Comparison of ENCODE assay signal across 1 cellular context in the genomic region with DNA sequence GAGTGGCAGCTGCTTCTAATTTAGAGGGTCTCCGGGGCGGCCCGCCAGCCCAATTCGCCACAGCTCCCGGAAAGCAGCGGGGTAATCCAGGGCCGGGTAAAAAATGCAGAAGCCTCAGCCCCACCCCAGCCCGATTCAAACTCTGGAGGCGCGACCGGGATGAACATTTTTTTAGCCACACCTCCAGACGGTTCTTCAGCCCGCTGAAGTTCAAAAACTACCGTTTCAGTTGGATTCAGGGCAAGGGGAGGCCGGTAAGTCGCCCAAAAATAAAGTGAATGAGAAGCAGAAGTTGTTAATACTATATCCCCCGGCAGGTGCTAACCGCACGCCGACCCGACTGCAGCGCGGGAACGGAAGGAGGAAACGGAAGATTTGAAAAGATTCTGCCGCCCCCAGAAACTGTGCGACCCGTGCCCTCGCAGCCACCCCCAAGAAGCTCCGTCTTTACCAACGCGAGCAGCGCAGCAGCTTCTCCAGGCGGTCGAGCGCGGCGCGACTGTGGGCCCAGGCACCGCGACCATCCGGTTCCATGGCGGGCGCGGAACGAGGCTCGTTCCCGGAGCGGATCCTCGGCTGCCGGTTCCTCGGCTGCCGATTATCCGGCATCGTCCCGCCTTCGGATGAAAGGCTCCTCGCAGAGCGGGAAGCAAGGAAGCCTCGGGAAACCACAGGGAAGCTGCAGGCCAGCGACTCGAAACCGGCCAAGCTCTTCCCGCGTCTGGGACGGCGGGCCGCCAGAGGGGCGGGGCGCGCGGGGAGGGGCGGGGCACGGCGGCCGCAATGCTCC.
TF ChIP-seq lines count a peak whose summit lies in the region.

A gene (minus strand): TSS at position 723 of the 790 bp plus-strand sequence. CDS start 114 bp downstream, at position 609.

TF ChIP-seq in HEK293, 187 proteins besides CTCF, POLR2A, EP300 and RAD21 (continued from another document and continues in another):
- TF ChIP-seq, protein P1, sequence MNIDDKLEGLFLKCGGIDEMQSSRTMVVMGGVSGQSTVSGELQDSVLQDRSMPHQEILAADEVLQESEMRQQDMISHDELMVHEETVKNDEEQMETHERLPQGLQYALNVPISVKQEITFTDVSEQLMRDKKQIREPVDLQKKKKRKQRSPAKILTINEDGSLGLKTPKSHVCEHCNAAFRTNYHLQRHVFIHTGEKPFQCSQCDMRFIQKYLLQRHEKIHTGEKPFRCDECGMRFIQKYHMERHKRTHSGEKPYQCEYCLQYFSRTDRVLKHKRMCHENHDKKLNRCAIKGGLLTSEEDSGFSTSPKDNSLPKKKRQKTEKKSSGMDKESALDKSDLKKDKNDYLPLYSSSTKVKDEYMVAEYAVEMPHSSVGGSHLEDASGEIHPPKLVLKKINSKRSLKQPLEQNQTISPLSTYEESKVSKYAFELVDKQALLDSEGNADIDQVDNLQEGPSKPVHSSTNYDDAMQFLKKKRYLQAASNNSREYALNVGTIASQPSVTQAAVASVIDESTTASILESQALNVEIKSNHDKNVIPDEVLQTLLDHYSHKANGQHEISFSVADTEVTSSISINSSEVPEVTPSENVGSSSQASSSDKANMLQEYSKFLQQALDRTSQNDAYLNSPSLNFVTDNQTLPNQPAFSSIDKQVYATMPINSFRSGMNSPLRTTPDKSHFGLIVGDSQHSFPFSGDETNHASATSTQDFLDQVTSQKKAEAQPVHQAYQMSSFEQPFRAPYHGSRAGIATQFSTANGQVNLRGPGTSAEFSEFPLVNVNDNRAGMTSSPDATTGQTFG (tag by site-specific recombination; IDR thresholded peaks at IDR 0.05; ENCODE audit: borderline replicate concordance): no peak
- TF ChIP-seq ZNF169 (tag by site-specific recombination; IDR thresholded peaks at IDR 0.05) (no peak), ZNF777 (tag by site-specific recombination; IDR thresholded peaks at IDR 0.05; ENCODE audit: borderline replicate concordance) (no peak), ZNF10 (tag by site-specific recombination; IDR thresholded peaks at IDR 0.05) (no peak), WT1 (tag by site-specific recombination; IDR thresholded peaks at IDR 0.05) (no peak), ZNF24 (tag by site-specific recombination; IDR thresholded peaks at IDR 0.05) (no peak), ZNF571 (tag by site-specific recombination; IDR thresholded peaks at IDR 0.05) (no peak), ZNF660 (tag by site-specific recombination; IDR thresholded peaks at IDR 0.05) (no peak), ZNF501 (tag by site-specific recombination; IDR thresholded peaks at IDR 0.05) (peak; percentile 84), ZNF311 (tag by site-specific recombination; IDR thresholded peaks at IDR 0.05; ENCODE audit: borderline replicate concordance) (no peak), ZBTB7A (tag by site-specific recombination; IDR thresholded peaks at IDR 0.05; ENCODE audit: low read depth) (no peak; the same call in 1 of the 2 replicates), ZNF121 (tag by site-specific recombination; IDR thresholded peaks at IDR 0.05) (no peak), GLI2 (tag by site-specific recombination; IDR thresholded peaks at IDR 0.05; ENCODE audit: borderline replicate concordance, low read depth) (no peak), ZNF140 (tag by site-specific recombination; IDR thresholded peaks at IDR 0.05) (no peak), ZEB2 (tag by site-specific recombination; IDR thresholded peaks at IDR 0.05) (peak; percentile 81), ZNF112 (tag by site-specific recombination; IDR thresholded peaks at IDR 0.05) (no peak), ZNF843 (tag by site-specific recombination; IDR thresholded peaks at IDR 0.05) (no peak), KLF16 (tag by site-specific recombination; IDR thresholded peaks at IDR 0.05) (no peak), GLIS1 (tag by site-specific recombination; IDR thresholded peaks at IDR 0.05) (no peak), ZNF585B (tag by site-specific recombination; IDR thresholded peaks at IDR 0.05) (no peak), HOXC10 (CRISPR knock-in tag; IDR thresholded peaks at IDR 0.05) (no peak), SALL2 (tag by site-specific recombination; IDR thresholded peaks at IDR 0.05; ENCODE audit: borderline replicate concordance) (no peak), FEZF1 (tag by site-specific recombination; IDR thresholded peaks at IDR 0.05) (no peak), MZF1 (tag by site-specific recombination; IDR thresholded peaks at IDR 0.05; ENCODE audit: borderline replicate concordance) (no peak), ZNF555 (tag by site-specific recombination; conservative IDR thresholded peaks at IDR 0.05) (no peak), ZNF785 (tag by site-specific recombination; IDR thresholded peaks at IDR 0.05) (no peak), ZNF394 (tag by site-specific recombination; IDR thresholded peaks at IDR 0.05; ENCODE audit: borderline replicate concordance) (peak; percentile 87; the same call in 1 of the 2 replicates), BCL11A (tag by site-specific recombination; IDR thresholded peaks at IDR 0.05; ENCODE audit: low read depth) (no peak)
- TF ChIP-seq, protein P2, sequence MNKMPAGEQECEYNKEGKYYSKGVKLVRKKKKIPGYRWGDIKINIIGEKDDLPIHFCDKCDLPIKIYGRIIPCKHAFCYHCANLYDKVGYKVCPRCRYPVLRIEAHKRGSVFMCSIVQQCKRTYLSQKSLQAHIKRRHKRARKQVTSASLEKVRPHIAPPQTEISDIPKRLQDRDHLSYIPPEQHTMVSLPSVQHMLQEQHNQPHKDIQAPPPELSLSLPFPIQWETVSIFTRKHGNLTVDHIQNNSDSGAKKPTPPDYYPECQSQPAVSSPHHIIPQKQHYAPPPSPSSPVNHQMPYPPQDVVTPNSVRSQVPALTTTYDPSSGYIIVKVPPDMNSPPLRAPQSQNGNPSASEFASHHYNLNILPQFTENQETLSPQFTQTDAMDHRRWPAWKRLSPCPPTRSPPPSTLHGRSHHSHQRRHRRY (tag by site-specific recombination; IDR thresholded peaks at IDR 0.05): no peak
- TF ChIP-seq, protein P3, sequence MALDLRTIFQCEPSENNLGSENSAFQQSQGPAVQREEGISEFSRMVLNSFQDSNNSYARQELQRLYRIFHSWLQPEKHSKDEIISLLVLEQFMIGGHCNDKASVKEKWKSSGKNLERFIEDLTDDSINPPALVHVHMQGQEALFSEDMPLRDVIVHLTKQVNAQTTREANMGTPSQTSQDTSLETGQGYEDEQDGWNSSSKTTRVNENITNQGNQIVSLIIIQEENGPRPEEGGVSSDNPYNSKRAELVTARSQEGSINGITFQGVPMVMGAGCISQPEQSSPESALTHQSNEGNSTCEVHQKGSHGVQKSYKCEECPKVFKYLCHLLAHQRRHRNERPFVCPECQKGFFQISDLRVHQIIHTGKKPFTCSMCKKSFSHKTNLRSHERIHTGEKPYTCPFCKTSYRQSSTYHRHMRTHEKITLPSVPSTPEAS (tag by site-specific recombination; IDR thresholded peaks at IDR 0.05): no peak
- TF ChIP-seq, protein P4, sequence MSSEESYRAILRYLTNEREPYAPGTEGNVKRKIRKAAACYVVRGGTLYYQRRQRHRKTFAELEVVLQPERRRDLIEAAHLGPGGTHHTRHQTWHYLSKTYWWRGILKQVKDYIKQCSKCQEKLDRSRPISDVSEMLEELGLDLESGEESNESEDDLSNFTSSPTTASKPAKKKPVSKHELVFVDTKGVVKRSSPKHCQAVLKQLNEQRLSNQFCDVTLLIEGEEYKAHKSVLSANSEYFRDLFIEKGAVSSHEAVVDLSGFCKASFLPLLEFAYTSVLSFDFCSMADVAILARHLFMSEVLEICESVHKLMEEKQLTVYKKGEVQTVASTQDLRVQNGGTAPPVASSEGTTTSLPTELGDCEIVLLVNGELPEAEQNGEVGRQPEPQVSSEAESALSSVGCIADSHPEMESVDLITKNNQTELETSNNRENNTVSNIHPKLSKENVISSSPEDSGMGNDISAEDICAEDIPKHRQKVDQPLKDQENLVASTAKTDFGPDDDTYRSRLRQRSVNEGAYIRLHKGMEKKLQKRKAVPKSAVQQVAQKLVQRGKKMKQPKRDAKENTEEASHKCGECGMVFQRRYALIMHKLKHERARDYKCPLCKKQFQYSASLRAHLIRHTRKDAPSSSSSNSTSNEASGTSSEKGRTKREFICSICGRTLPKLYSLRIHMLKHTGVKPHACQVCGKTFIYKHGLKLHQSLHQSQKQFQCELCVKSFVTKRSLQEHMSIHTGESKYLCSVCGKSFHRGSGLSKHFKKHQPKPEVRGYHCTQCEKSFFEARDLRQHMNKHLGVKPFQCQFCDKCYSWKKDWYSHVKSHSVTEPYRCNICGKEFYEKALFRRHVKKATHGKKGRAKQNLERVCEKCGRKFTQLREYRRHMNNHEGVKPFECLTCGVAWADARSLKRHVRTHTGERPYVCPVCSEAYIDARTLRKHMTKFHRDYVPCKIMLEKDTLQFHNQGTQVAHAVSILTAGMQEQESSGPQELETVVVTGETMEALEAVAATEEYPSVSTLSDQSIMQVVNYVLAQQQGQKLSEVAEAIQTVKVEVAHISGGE (tag by site-specific recombination; conservative IDR thresholded peaks at IDR 0.05; ENCODE audit: low read depth): peak; percentile 36; the same call in 1 of the 2 replicates
- TF ChIP-seq, protein P5, sequence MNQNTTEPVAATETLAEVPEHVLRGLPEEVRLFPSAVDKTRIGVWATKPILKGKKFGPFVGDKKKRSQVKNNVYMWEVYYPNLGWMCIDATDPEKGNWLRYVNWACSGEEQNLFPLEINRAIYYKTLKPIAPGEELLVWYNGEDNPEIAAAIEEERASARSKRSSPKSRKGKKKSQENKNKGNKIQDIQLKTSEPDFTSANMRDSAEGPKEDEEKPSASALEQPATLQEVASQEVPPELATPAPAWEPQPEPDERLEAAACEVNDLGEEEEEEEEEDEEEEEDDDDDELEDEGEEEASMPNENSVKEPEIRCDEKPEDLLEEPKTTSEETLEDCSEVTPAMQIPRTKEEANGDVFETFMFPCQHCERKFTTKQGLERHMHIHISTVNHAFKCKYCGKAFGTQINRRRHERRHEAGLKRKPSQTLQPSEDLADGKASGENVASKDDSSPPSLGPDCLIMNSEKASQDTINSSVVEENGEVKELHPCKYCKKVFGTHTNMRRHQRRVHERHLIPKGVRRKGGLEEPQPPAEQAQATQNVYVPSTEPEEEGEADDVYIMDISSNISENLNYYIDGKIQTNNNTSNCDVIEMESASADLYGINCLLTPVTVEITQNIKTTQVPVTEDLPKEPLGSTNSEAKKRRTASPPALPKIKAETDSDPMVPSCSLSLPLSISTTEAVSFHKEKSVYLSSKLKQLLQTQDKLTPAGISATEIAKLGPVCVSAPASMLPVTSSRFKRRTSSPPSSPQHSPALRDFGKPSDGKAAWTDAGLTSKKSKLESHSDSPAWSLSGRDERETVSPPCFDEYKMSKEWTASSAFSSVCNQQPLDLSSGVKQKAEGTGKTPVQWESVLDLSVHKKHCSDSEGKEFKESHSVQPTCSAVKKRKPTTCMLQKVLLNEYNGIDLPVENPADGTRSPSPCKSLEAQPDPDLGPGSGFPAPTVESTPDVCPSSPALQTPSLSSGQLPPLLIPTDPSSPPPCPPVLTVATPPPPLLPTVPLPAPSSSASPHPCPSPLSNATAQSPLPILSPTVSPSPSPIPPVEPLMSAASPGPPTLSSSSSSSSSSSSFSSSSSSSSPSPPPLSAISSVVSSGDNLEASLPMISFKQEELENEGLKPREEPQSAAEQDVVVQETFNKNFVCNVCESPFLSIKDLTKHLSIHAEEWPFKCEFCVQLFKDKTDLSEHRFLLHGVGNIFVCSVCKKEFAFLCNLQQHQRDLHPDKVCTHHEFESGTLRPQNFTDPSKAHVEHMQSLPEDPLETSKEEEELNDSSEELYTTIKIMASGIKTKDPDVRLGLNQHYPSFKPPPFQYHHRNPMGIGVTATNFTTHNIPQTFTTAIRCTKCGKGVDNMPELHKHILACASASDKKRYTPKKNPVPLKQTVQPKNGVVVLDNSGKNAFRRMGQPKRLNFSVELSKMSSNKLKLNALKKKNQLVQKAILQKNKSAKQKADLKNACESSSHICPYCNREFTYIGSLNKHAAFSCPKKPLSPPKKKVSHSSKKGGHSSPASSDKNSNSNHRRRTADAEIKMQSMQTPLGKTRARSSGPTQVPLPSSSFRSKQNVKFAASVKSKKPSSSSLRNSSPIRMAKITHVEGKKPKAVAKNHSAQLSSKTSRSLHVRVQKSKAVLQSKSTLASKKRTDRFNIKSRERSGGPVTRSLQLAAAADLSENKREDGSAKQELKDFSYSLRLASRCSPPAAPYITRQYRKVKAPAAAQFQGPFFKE (tag by site-specific recombination; IDR thresholded peaks at IDR 0.05; ENCODE audit: borderline replicate concordance): no peak
- TF ChIP-seq, protein P6, sequence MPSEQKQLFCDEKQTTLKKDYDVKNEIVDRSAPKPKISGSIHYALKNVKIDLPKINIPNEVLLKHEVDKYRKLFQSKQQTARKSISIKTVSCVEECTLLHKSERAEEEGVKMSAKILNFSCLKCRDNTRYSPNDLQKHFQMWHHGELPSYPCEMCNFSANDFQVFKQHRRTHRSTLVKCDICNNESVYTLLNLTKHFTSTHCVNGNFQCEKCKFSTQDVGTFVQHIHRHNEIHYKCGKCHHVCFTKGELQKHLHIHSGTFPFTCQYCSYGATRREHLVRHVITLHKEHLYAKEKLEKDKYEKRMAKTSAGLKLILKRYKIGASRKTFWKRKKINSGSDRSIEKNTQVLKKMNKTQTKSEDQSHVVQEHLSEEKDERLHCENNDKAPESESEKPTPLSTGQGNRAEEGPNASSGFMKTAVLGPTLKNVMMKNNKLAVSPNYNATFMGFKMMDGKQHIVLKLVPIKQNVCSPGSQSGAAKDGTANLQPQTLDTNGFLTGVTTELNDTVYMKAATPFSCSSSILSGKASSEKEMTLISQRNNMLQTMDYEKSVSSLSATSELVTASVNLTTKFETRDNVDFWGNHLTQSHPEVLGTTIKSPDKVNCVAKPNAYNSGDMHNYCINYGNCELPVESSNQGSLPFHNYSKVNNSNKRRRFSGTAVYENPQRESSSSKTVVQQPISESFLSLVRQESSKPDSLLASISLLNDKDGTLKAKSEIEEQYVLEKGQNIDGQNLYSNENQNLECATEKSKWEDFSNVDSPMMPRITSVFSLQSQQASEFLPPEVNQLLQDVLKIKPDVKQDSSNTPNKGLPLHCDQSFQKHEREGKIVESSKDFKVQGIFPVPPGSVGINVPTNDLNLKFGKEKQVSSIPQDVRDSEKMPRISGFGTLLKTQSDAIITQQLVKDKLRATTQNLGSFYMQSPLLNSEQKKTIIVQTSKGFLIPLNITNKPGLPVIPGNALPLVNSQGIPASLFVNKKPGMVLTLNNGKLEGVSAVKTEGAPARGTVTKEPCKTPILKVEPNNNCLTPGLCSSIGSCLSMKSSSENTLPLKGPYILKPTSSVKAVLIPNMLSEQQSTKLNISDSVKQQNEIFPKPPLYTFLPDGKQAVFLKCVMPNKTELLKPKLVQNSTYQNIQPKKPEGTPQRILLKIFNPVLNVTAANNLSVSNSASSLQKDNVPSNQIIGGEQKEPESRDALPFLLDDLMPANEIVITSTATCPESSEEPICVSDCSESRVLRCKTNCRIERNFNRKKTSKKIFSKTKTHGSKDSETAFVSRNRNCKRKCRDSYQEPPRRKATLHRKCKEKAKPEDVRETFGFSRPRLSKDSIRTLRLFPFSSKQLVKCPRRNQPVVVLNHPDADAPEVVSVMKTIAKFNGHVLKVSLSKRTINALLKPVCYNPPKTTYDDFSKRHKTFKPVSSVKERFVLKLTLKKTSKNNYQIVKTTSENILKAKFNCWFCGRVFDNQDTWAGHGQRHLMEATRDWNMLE (tag by site-specific recombination; conservative IDR thresholded peaks at IDR 0.05; ENCODE audit: low read depth): no peak
